ENCODE assay signal across 1 cellular context in genomic region chr6:37205189-37205996, GRCh38.
TF ChIP-seq lines count a peak whose summit lies in the region.

No MANE protein-coding gene starts in this region.

TF ChIP-seq in A549, 52 proteins besides CTCF, POLR2A, EP300 and RAD21 (continued from another document):
- no peak for TF ChIP-seq KDM1A (IDR thresholded peaks at IDR 0.05; ENCODE audit: low read depth)
- TF ChIP-seq PBX3 (IDR thresholded peaks at IDR 0.05), result no peak
- no peak for TF ChIP-seq SMC3 (IDR thresholded peaks at IDR 0.05)
- no peak for TF ChIP-seq NR3C1 (IDR thresholded peaks at IDR 0.05)
- TF ChIP-seq CBX2 (IDR thresholded peaks at IDR 0.05; ENCODE audit: borderline replicate concordance, low read depth), result no peak
- no peak for TF ChIP-seq CBX8 (IDR thresholded peaks at IDR 0.05)
- no peak for TF ChIP-seq ZFP36 (IDR thresholded peaks at IDR 0.05; ENCODE audit: borderline replicate concordance, partially characterized antibody)
- TF ChIP-seq JUNB (IDR thresholded peaks at IDR 0.05), result no peak
- TF ChIP-seq CHD2 (IDR thresholded peaks at IDR 0.05; ENCODE audit: low read length, partially characterized antibody), result no peak
